In genomic region chr1:116854294-116854693, GRCh38 we compare ENCODE assay signal across 12 cellular contexts. TPM values are rescaled to one million over a fixed set of nuclear protein-coding genes. Genes with fewer than 3 reads are reported as not detected.
DNase-seq lines count a peak whose midpoint lies in the region; ATAC-seq and TF ChIP-seq lines count a peak whose summit lies in the region.
"Had no signal": no experiment of that assay in that cellular context is flagged by ENCODE, and none has a peak within 500 bp of the region (broad histone marks: within the 10 kb centered on the region; RNA-seq: fewer than 3 reads in every experiment).

No MANE protein-coding gene starts in this region.

- H3K9me3 ChIP-seq in SK-N-SH (no peaks in the 10 kb centered on the region), esophagus muscularis mucosa (no peaks in the 10 kb centered on the region), trophoblast cell (ENCODE audit: insufficient read depth, low read depth, low read length) (no peaks in the 10 kb centered on the region), aorta (ENCODE audit: control insufficient read depth, low read length) (no peaks in the 10 kb centered on the region)
- H3K9me3 ChIP-seq: SJSA1 had no signal

- H2BK120ac ChIP-seq in trophoblast cell (ENCODE audit: insufficient read depth, low read length, poor library complexity): peak overlapping the region; percentile 98

- no peaks in the 10 kb centered on the region for H4K20me1 ChIP-seq in SK-N-SH (ENCODE audit: insufficient read depth)

- peak overlapping the region; percentile 56 for H2BK12ac ChIP-seq in trophoblast cell (ENCODE audit: low read length)

- peak overlapping the region; percentile 75 for H3K27ac Mint-ChIP-seq in activated CD4-positive, alpha-beta T cell treated with anti-CD3 and anti-CD28 coated beads for 36 hours

- 87% methylated on average over 2 of the region's 2 CpGs for WGBS in SK-N-SH (ENCODE audit: low lambda C conversion rate)
- 63% methylated on average over 2 of the region's 2 CpGs for WGBS in esophagus muscularis mucosa
- no CpG with 5 or more reads among the region's 2 CpGs for WGBS in trophoblast cell (ENCODE audit: extremely low coverage, insufficient coverage, insufficient read length)
- 81 to 90% methylated on average over 2 of the region's 2 CpGs for WGBS in aorta, 2 donors

- H3K18ac ChIP-seq in trophoblast cell (ENCODE audit: low read length): no peak overlapping the region

- peak overlapping the region in 1 of 2 experiments; percentile 87; a peak in 2 of 4 replicates for H3K27ac ChIP-seq in SK-N-SH (ENCODE audit: low read depth in 2 of 2, low read length in 1 of 2)
- no peak overlapping the region for H3K27ac ChIP-seq in esophagus muscularis mucosa (replicated peaks in 1 of 4)
- peak overlapping the region; percentile 97 for H3K27ac ChIP-seq in trophoblast cell (ENCODE audit: low read depth, low read length)
- no peak overlapping the region for H3K27ac ChIP-seq in aorta (ENCODE audit: low read depth in 1 of 2, low read length in 2 of 2)
- H3K27ac ChIP-seq: SJSA1 had no signal

- H3K4ac ChIP-seq in trophoblast cell (ENCODE audit: low read depth, low read length): no peak overlapping the region

- no peaks in the 10 kb centered on the region for H3K36me3 Mint-ChIP-seq in activated CD4-positive, alpha-beta T cell treated with anti-CD3 and anti-CD28 coated beads for 36 hours (ENCODE audit: low read depth)

- H2AFZ ChIP-seq in SK-N-SH (ENCODE audit: low read depth): no peak overlapping the region
- no peak overlapping the region for H2AFZ ChIP-seq in trophoblast cell (ENCODE audit: insufficient read depth, low read length, poor library complexity)

- no peak overlapping the region for H2AK5ac ChIP-seq in trophoblast cell (ENCODE audit: low read length)

- H3K23ac ChIP-seq in trophoblast cell (ENCODE audit: low read length): no peak overlapping the region

- H3K36me3 ChIP-seq in SK-N-SH (replicated peaks in 1 of 2; ENCODE audit: control insufficient read depth in 1 of 2, insufficient read depth in 2 of 2, low read length in 1 of 2) (no peaks in the 10 kb centered on the region), esophagus muscularis mucosa (no peaks in the 10 kb centered on the region), trophoblast cell (ENCODE audit: control insufficient read depth in 1 of 2, insufficient read depth in 2 of 2, low read length in 2 of 2) (no peaks in the 10 kb centered on the region), aorta (ENCODE audit: control insufficient read depth in 1 of 2, insufficient read depth in 2 of 2, low read length in 1 of 2) (no peaks in the 10 kb centered on the region)
- H3K36me3 ChIP-seq: SJSA1 had no signal

- H3K4me3 Mint-ChIP-seq in activated CD4-positive, alpha-beta T cell treated with anti-CD3 and anti-CD28 coated beads for 36 hours: no peak overlapping the region

- no peak for DNase-seq in activated CD4-positive, alpha-beta T cell treated with anti-CD3 and anti-CD28 coated beads for 36 hours
- no peak for DNase-seq in activated CD4-positive, alpha-beta T cell treated with anti-CD3 and anti-CD28 coated beads for 1 hour
- DNase-seq in SK-N-SH: no peak
- DNase-seq in esophagus muscularis mucosa (ENCODE audit: extremely low spot score): no peak
- DNase-seq in trophoblast cell: no peak
- DNase-seq in aorta: no peak
- DNase-seq in NCI-H524 (lab: John Stamatoyannopoulos, UW): no peak
- DNase-seq: activated CD4-positive, alpha-beta T cell treated with anti-CD3 and anti-CD28 coated beads, Interleukin-2, amount 50 U/mL, for 48 hours; left cardiac atrium; NCI-H187 treated with DMSO at 0.1 percent for 48 hours had no signal

- H3K14ac ChIP-seq in trophoblast cell (ENCODE audit: low read length): no peak overlapping the region

- no peak for ATAC-seq in activated CD4-positive, alpha-beta T cell treated with anti-CD3 and anti-CD28 coated beads for 36 hours
- ATAC-seq in aorta (ENCODE audit: low FRiP score) (no peak), HG03565 (IDR thresholded peaks at IDR 0.05; ENCODE audit: unreplicated experiment) (no peak)

- H3K9ac ChIP-seq in SK-N-SH (no peak overlapping the region), trophoblast cell (ENCODE audit: low read length) (no peak overlapping the region)

- H4K8ac ChIP-seq in trophoblast cell (ENCODE audit: low read depth, low read length): no peak overlapping the region

- no peaks in the 10 kb centered on the region for H3F3A ChIP-seq in SK-N-SH (replicated peaks; ENCODE audit: insufficient read depth)

- peaks cover 49% of the 10 kb centered on the region for H3K79me1 ChIP-seq in trophoblast cell (ENCODE audit: low read length)

- peak; percentile 62 for TF ChIP-seq RAD21 in SK-N-SH (IDR thresholded peaks at IDR 0.05; ENCODE audit: low read length)

- 0 out of 2 replicates have a peak overlapping the region, but pooled peaks have one; percentile 45 for H3K4me2 ChIP-seq in SK-N-SH
- peak overlapping the region; percentile 50 for H3K4me2 ChIP-seq in trophoblast cell (ENCODE audit: low read length)

- H3K9me3 Mint-ChIP-seq in activated CD4-positive, alpha-beta T cell treated with anti-CD3 and anti-CD28 coated beads for 36 hours (ENCODE audit: low read depth): peaks cover 2% of the 10 kb centered on the region

- intact Hi-C loops in activated CD4-positive, alpha-beta T cell treated with anti-CD3 and anti-CD28 coated beads for 36 hours (cut with DNase I, micrococcal nuclease): loop anchor here in 1 of 2 experiments (5.0 to 10.0 kb wide), 2 partner anchors 37 to 201 kb away; no protein-coding TSS in a partner anchor
- intact Hi-C loops in esophagus muscularis mucosa (cut with DNase I) (loop anchor here (2.0 kb wide), 1 partner anchor 203 kb away; no protein-coding TSS in a partner anchor), aorta (cut with DNase I) (loop anchor here in 1 of 2 donors (5.0 kb wide), 1 partner anchor 198 kb away; no protein-coding TSS in a partner anchor)

- CTCF ChIA-PET in activated CD4-positive, alpha-beta T cell treated with anti-CD3 and anti-CD28 coated beads for 36 hours (lab: Charles Lee): interaction anchor here (1.1 to 1.4 kb wide), 3 partner anchors 14 to 29 kb away, joined by 3 to 4 read pairs (median 3); no protein-coding TSS in a partner anchor
- CTCF ChIA-PET in SK-N-SH (lab: Yijun Ruan, JAX): interaction anchor here (0.6 to 2.6 kb wide), 17 partner anchors 24 to 278 kb away, joined by 3 to 7 read pairs (median 4); no protein-coding TSS in a partner anchor

- H3K27me3 ChIP-seq in SK-N-SH (ENCODE audit: insufficient read depth) (no peaks in the 10 kb centered on the region), esophagus muscularis mucosa (no peaks in the 10 kb centered on the region), trophoblast cell (ENCODE audit: insufficient read depth, low read length) (no peaks in the 10 kb centered on the region), aorta (ENCODE audit: control insufficient read depth in 1 of 2, insufficient read depth in 2 of 2, low read length in 1 of 2) (no peaks in the 10 kb centered on the region)
- H3K27me3 ChIP-seq: SJSA1 had no signal

- peak overlapping the region; percentile 97 for H2BK5ac ChIP-seq in trophoblast cell (ENCODE audit: low read depth, low read length, poor library complexity)

- H3K27me3 Mint-ChIP-seq in activated CD4-positive, alpha-beta T cell treated with anti-CD3 and anti-CD28 coated beads for 36 hours: peaks cover 2% of the 10 kb centered on the region

- TF ChIP-seq POLR2A in esophagus muscularis mucosa (IDR thresholded peaks at IDR 0.05; ENCODE audit: low read depth): no peak

- H3K4me1 ChIP-seq in SK-N-SH (ENCODE audit: control insufficient read depth in 1 of 2, insufficient read depth in 2 of 2, low read depth in 1 of 2, low read length in 1 of 2): peaks cover 28 to 36% of the 10 kb centered on the region in 2 experiments
- H3K4me1 ChIP-seq in esophagus muscularis mucosa: peaks cover 8 to 32% (median 29%) of the 10 kb centered on the region in 4 donors
- H3K4me1 ChIP-seq in trophoblast cell (ENCODE audit: control insufficient read depth in 1 of 2, insufficient read depth in 2 of 2, low read length in 2 of 2): peaks cover 29 to 38% of the 10 kb centered on the region in 2 experiments
- peaks cover 0 to 2% of the 10 kb centered on the region in 2 donors for H3K4me1 ChIP-seq in aorta (ENCODE audit: control insufficient read depth in 1 of 2, insufficient read depth in 2 of 2, low read length in 2 of 2)
- H3K4me1 ChIP-seq: SJSA1 had no signal

- POLR2A ChIA-PET in activated CD4-positive, alpha-beta T cell treated with anti-CD3 and anti-CD28 coated beads for 36 hours (lab: Charles Lee): interaction anchor here (1.0 kb wide), 1 partner anchor 27 kb away, joined by 5 read pairs; no protein-coding TSS in a partner anchor
- POLR2A ChIA-PET in SK-N-SH (lab: Yijun Ruan, JAX): interaction anchor here (1.2 kb wide), 1 partner anchor 202 kb away, joined by 5 read pairs; no protein-coding TSS in a partner anchor

- H3K4me1 Mint-ChIP-seq in activated CD4-positive, alpha-beta T cell treated with anti-CD3 and anti-CD28 coated beads for 36 hours: peaks cover 27% of the 10 kb centered on the region

- no peaks in the 10 kb centered on the region for H3K9me2 ChIP-seq in SK-N-SH

- no peaks in the 10 kb centered on the region for H3K79me2 ChIP-seq in SK-N-SH (ENCODE audit: insufficient read depth)
- H3K79me2 ChIP-seq in trophoblast cell (ENCODE audit: control insufficient read depth, insufficient read depth, low read length, poor library complexity): peaks cover 3% of the 10 kb centered on the region

- no peak overlapping the region for H4K91ac ChIP-seq in trophoblast cell (ENCODE audit: low read depth, low read length)

- H3K4me3 ChIP-seq in SK-N-SH (ENCODE audit: low read depth in 2 of 2, low read length in 1 of 2): no peak overlapping the region
- H3K4me3 ChIP-seq in esophagus muscularis mucosa: no peak overlapping the region
- no peak overlapping the region for H3K4me3 ChIP-seq in trophoblast cell (ENCODE audit: low read depth, low read length)
- no peak overlapping the region for H3K4me3 ChIP-seq in aorta (ENCODE audit: low read length in 2 of 2)
- H3K4me3 ChIP-seq: SJSA1 had no signal

- H4K12ac ChIP-seq in trophoblast cell (ENCODE audit: low read depth, low read length): no peak overlapping the region

- peak; percentile 43; the same call in 1 of the 2 replicates for TF ChIP-seq CTCF in SK-N-SH (IDR thresholded peaks at IDR 0.05)
- TF ChIP-seq CTCF in esophagus muscularis mucosa (IDR thresholded peaks at IDR 0.05): peak; percentile 19 to 35 (median 25)

- TF ChIP-seq EP300 in SK-N-SH (IDR thresholded peaks at IDR 0.05; ENCODE audit: borderline replicate concordance in 1 of 2, low read depth in 1 of 2, low read length in 1 of 2): no peak
- TF ChIP-seq EP300 in esophagus muscularis mucosa (IDR thresholded peaks at IDR 0.05): no peak

TF ChIP-seq in SK-N-SH, 30 proteins besides CTCF, POLR2A, EP300 and RAD21 (continues in another document):
- TF ChIP-seq SMC3 (IDR thresholded peaks at IDR 0.05; ENCODE audit: low read depth, low read length): peak; percentile 35; the same call in 1 of the 2 replicates

RNA-seq across cellular contexts. Expression of gene PTGFRN, which starts 55.4 kb away (rescaled TPM):
- 10 to 100 TPM; 11.6 to 11.8 TPM for total RNA-seq in activated CD4-positive, alpha-beta T cell treated with anti-CD3 and anti-CD28 coated beads for 36 hours
- 20.7 and 22.4 TPM in 2 replicates for polyA plus RNA-seq in SK-N-SH (2012; rRNA removed)
- polyA plus RNA-seq in SK-N-SH (2012; cell fraction: cytosol; rRNA removed): 23.2 and 25.5 TPM in 2 replicates
- polyA plus RNA-seq in SK-N-SH (2012; cell fraction: nucleus; rRNA removed): 10.0 and 12.4 TPM in 2 replicates
- total RNA-seq in esophagus muscularis mucosa: 100 to 1,000 TPM in 3 of 4 donors, 10 to 100 TPM in 1; 69.1 to 150 (median 106) TPM
- 83.0 and 85.0 TPM in 2 replicates for polyA plus RNA-seq in trophoblast cell (2013)
- 10 to 100 TPM; 31.9 to 75.0 TPM for total RNA-seq in aorta
- polyA plus RNA-seq in aorta: 10 to 100 TPM in 1 of 2 donors, 1 to 10 TPM in 1; 3.8 to 13.2 TPM
